In the genomic region with DNA sequence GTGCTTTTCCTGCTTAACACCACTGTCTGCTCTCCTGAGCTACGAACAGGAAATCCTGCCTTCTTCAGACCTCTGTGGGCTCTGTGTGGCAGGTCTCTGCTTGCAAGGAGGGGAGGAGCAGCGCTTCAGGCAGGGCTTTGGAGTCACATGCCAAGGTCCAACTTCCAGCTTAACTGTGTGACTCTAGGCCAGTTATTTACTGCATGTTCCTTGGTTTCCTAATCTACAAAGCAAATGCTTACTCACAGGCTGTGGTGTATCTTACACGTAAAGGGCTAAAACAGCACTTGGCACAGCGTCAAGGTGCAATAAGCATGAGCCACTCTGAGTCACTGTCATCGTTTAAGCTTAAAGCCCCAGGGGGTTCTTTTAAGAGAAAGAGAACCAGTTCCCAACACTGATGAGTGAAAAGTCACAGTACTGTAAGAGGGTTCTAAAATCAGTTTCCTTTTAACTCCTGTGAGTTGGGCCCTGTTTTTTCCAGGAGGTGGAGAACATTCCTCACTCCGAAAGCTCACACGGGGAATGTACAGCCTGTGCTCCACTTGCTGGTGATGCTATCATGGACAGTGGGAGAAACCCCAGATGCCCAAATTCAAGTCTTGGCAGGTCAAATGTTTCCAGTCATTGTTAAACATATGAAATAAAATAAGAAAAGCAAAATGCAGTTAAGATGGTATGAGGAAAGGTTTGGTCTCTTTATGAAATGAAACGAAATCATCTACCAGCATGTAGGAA, we compare ENCODE assay signal across 1 cellular context.
TF ChIP-seq lines count a peak whose summit lies in the region.

No MANE protein-coding gene starts in this region.

TF ChIP-seq in GM12878, 131 proteins besides CTCF, POLR2A, EP300 and RAD21 (continued from another document and continues in another):
- TF ChIP-seq KAT2A (conservative IDR thresholded peaks at IDR 0.05; ENCODE audit: control insufficient read depth, low read depth, low read length) (no peak), JUND (IDR thresholded peaks at IDR 0.05; ENCODE audit: low read depth, low read length) (no peak), MTA3 (IDR thresholded peaks at IDR 0.05; ENCODE audit: borderline replicate concordance, low read length) (no peak), BHLHE40 (IDR thresholded peaks at IDR 0.05; ENCODE audit: borderline replicate concordance in 1 of 2, low read depth in 2 of 2, low read length in 1 of 2) (peak; percentile 13 to 80; a peak in 2 of 4 replicates), SRF (IDR thresholded peaks at IDR 0.05; ENCODE audit: low read depth in 2 of 2, low read length in 2 of 2) (no peak), TCF12 (IDR thresholded peaks at IDR 0.05; ENCODE audit: low read depth, low read length) (0 out of 2 replicates have a peak, but pooled peaks have one; percentile 32), CREB1 (IDR thresholded peaks at IDR 0.05; ENCODE audit: low read depth) (0 out of 2 replicates have a peak, but pooled peaks have one; percentile 20), NR2C1 (IDR thresholded peaks at IDR 0.05) (no peak), SUZ12 (IDR thresholded peaks at IDR 0.05; ENCODE audit: unreplicated experiment) (no peak), RB1 (IDR thresholded peaks at IDR 0.05; ENCODE audit: borderline replicate concordance) (0 out of 2 replicates have a peak, but pooled peaks have one; percentile 21), NFIC (IDR thresholded peaks at IDR 0.05; ENCODE audit: low read depth, low read length) (no peak), TAF1 (IDR thresholded peaks at IDR 0.05; ENCODE audit: borderline replicate concordance, low read depth, low read length) (no peak), YBX1 (IDR thresholded peaks at IDR 0.05) (no peak), ESRRA (IDR thresholded peaks at IDR 0.05; ENCODE audit: low read length) (no peak), PAX8 (IDR thresholded peaks at IDR 0.05) (no peak), HDAC2 (IDR thresholded peaks at IDR 0.05) (no peak), CHD2 (IDR thresholded peaks at IDR 0.05; ENCODE audit: borderline replicate concordance, low read depth, low read length) (0 out of 2 replicates have a peak, but pooled peaks have one; percentile 33), BCL11A (IDR thresholded peaks at IDR 0.05; ENCODE audit: low read depth, low read length) (peak; percentile 46; the same call in 1 of the 2 replicates), CBFB (IDR thresholded peaks at IDR 0.05; ENCODE audit: low read depth) (no peak), ZNF274 (IDR thresholded peaks at IDR 0.05; ENCODE audit: insufficient read depth, insufficient read length) (no peak), SMC3 (IDR thresholded peaks at IDR 0.05; ENCODE audit: borderline replicate concordance, low read length) (no peak), TBL1XR1 (IDR thresholded peaks at IDR 0.05; ENCODE audit: low read depth, low read length) (no peak), KLF5 (IDR thresholded peaks at IDR 0.05; ENCODE audit: partially characterized antibody) (no peak), IRF4 (IDR thresholded peaks at IDR 0.05; ENCODE audit: low read depth, low read length) (no peak), EZH2 (IDR thresholded peaks at IDR 0.05; ENCODE audit: borderline replicate concordance, control insufficient read depth, low read depth, low read length) (no peak)
- TF ChIP-seq, protein P1, sequence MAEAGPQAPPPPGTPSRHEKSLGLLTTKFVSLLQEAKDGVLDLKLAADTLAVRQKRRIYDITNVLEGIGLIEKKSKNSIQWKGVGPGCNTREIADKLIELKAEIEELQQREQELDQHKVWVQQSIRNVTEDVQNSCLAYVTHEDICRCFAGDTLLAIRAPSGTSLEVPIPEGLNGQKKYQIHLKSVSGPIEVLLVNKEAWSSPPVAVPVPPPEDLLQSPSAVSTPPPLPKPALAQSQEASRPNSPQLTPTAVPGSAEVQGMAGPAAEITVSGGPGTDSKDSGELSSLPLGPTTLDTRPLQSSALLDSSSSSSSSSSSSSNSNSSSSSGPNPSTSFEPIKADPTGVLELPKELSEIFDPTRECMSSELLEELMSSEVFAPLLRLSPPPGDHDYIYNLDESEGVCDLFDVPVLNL (IDR thresholded peaks at IDR 0.05; ENCODE audit: low read depth, low read length): no peak
- TF ChIP-seq, protein P2, sequence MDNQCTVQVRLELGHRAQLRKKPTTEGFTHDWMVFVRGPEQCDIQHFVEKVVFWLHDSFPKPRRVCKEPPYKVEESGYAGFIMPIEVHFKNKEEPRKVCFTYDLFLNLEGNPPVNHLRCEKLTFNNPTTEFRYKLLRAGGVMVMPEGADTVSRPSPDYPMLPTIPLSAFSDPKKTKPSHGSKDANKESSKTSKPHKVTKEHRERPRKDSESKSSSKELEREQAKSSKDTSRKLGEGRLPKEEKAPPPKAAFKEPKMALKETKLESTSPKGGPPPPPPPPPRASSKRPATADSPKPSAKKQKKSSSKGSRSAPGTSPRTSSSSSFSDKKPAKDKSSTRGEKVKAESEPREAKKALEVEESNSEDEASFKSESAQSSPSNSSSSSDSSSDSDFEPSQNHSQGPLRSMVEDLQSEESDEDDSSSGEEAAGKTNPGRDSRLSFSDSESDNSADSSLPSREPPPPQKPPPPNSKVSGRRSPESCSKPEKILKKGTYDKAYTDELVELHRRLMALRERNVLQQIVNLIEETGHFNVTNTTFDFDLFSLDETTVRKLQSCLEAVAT (IDR thresholded peaks at IDR 0.05): no peak
- TF ChIP-seq, protein P3, sequence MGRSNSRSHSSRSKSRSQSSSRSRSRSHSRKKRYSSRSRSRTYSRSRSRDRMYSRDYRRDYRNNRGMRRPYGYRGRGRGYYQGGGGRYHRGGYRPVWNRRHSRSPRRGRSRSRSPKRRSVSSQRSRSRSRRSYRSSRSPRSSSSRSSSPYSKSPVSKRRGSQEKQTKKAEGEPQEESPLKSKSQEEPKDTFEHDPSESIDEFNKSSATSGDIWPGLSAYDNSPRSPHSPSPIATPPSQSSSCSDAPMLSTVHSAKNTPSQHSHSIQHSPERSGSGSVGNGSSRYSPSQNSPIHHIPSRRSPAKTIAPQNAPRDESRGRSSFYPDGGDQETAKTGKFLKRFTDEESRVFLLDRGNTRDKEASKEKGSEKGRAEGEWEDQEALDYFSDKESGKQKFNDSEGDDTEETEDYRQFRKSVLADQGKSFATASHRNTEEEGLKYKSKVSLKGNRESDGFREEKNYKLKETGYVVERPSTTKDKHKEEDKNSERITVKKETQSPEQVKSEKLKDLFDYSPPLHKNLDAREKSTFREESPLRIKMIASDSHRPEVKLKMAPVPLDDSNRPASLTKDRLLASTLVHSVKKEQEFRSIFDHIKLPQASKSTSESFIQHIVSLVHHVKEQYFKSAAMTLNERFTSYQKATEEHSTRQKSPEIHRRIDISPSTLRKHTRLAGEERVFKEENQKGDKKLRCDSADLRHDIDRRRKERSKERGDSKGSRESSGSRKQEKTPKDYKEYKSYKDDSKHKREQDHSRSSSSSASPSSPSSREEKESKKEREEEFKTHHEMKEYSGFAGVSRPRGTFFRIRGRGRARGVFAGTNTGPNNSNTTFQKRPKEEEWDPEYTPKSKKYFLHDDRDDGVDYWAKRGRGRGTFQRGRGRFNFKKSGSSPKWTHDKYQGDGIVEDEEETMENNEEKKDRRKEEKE (IDR thresholded peaks at IDR 0.05): no peak
- TF ChIP-seq, protein P4, sequence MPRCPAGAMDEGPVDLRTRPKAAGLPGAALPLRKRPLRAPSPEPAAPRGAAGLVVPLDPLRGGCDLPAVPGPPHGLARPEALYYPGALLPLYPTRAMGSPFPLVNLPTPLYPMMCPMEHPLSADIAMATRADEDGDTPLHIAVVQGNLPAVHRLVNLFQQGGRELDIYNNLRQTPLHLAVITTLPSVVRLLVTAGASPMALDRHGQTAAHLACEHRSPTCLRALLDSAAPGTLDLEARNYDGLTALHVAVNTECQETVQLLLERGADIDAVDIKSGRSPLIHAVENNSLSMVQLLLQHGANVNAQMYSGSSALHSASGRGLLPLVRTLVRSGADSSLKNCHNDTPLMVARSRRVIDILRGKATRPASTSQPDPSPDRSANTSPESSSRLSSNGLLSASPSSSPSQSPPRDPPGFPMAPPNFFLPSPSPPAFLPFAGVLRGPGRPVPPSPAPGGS (IDR thresholded peaks at IDR 0.05; ENCODE audit: borderline replicate concordance, insufficient read depth, low read depth, low read length, poor library complexity, severe bottlenecking): peak; percentile 93
- TF ChIP-seq, protein P5, sequence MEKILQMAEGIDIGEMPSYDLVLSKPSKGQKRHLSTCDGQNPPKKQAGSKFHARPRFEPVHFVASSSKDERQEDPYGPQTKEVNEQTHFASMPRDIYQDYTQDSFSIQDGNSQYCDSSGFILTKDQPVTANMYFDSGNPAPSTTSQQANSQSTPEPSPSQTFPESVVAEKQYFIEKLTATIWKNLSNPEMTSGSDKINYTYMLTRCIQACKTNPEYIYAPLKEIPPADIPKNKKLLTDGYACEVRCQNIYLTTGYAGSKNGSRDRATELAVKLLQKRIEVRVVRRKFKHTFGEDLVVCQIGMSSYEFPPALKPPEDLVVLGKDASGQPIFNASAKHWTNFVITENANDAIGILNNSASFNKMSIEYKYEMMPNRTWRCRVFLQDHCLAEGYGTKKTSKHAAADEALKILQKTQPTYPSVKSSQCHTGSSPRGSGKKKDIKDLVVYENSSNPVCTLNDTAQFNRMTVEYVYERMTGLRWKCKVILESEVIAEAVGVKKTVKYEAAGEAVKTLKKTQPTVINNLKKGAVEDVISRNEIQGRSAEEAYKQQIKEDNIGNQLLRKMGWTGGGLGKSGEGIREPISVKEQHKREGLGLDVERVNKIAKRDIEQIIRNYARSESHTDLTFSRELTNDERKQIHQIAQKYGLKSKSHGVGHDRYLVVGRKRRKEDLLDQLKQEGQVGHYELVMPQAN (conservative IDR thresholded peaks at IDR 0.05): no peak
- TF ChIP-seq, protein P6, sequence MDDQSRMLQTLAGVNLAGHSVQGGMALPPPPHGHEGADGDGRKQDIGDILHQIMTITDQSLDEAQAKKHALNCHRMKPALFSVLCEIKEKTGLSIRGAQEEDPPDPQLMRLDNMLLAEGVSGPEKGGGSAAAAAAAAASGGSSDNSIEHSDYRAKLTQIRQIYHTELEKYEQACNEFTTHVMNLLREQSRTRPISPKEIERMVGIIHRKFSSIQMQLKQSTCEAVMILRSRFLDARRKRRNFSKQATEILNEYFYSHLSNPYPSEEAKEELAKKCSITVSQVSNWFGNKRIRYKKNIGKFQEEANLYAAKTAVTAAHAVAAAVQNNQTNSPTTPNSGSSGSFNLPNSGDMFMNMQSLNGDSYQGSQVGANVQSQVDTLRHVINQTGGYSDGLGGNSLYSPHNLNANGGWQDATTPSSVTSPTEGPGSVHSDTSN (IDR thresholded peaks at IDR 0.05; ENCODE audit: insufficient replicate concordance, low read depth, low read length): peak; percentile 26
- TF ChIP-seq, protein P7, sequence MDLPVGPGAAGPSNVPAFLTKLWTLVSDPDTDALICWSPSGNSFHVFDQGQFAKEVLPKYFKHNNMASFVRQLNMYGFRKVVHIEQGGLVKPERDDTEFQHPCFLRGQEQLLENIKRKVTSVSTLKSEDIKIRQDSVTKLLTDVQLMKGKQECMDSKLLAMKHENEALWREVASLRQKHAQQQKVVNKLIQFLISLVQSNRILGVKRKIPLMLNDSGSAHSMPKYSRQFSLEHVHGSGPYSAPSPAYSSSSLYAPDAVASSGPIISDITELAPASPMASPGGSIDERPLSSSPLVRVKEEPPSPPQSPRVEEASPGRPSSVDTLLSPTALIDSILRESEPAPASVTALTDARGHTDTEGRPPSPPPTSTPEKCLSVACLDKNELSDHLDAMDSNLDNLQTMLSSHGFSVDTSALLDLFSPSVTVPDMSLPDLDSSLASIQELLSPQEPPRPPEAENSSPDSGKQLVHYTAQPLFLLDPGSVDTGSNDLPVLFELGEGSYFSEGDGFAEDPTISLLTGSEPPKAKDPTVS (IDR thresholded peaks at IDR 0.05; ENCODE audit: low read depth, low read length): no peak
- TF ChIP-seq, protein P8, sequence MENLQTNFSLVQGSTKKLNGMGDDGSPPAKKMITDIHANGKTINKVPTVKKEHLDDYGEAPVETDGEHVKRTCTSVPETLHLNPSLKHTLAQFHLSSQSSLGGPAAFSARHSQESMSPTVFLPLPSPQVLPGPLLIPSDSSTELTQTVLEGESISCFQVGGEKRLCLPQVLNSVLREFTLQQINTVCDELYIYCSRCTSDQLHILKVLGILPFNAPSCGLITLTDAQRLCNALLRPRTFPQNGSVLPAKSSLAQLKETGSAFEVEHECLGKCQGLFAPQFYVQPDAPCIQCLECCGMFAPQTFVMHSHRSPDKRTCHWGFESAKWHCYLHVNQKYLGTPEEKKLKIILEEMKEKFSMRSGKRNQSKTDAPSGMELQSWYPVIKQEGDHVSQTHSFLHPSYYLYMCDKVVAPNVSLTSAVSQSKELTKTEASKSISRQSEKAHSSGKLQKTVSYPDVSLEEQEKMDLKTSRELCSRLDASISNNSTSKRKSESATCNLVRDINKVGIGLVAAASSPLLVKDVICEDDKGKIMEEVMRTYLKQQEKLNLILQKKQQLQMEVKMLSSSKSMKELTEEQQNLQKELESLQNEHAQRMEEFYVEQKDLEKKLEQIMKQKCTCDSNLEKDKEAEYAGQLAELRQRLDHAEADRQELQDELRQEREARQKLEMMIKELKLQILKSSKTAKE (IDR thresholded peaks at IDR 0.05; ENCODE audit: low read depth, poor library complexity, severe bottlenecking): no peak
- TF ChIP-seq, protein P9, sequence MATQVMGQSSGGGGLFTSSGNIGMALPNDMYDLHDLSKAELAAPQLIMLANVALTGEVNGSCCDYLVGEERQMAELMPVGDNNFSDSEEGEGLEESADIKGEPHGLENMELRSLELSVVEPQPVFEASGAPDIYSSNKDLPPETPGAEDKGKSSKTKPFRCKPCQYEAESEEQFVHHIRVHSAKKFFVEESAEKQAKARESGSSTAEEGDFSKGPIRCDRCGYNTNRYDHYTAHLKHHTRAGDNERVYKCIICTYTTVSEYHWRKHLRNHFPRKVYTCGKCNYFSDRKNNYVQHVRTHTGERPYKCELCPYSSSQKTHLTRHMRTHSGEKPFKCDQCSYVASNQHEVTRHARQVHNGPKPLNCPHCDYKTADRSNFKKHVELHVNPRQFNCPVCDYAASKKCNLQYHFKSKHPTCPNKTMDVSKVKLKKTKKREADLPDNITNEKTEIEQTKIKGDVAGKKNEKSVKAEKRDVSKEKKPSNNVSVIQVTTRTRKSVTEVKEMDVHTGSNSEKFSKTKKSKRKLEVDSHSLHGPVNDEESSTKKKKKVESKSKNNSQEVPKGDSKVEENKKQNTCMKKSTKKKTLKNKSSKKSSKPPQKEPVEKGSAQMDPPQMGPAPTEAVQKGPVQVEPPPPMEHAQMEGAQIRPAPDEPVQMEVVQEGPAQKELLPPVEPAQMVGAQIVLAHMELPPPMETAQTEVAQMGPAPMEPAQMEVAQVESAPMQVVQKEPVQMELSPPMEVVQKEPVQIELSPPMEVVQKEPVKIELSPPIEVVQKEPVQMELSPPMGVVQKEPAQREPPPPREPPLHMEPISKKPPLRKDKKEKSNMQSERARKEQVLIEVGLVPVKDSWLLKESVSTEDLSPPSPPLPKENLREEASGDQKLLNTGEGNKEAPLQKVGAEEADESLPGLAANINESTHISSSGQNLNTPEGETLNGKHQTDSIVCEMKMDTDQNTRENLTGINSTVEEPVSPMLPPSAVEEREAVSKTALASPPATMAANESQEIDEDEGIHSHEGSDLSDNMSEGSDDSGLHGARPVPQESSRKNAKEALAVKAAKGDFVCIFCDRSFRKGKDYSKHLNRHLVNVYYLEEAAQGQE (IDR thresholded peaks at IDR 0.05; ENCODE audit: low read depth, low read length): no peak
